Comparison of ENCODE assay signal across 1 cellular context in the genomic region with DNA sequence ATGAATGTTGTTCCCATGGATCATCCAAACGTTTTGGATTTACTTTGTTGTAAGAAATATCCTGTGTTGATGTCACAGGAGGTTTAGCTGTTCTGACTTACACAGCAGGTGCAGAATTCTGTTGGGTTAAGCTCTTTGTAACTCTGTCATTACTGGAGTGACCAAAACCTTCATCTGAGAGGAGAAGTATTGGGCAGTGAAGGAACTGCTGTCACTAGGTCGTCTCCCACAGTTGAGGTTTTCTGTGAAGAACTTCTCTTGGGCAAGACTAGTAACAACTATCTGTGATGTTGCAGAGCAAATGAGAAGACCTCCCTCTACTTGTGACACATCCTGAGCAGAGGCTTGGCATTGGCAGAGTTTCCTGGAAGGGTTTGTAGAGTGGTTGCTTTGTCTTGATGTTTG.
A peak's percentile ranks its signal among the peaks of the same experiment; 100 is the strongest.
TF ChIP-seq lines count a peak whose summit lies in the region.

No MANE protein-coding gene starts in this region.

TF ChIP-seq in HepG2, 621 proteins besides CTCF, POLR2A, EP300 and RAD21:
- TF ChIP-seq KMT2A (CRISPR knock-in tag; IDR thresholded peaks at IDR 0.05): peak; percentile 32; the same call in 1 of the 2 replicates
- TF ChIP-seq NRL (CRISPR knock-in tag; IDR thresholded peaks at IDR 0.05; ENCODE audit: borderline replicate concordance): no peak
